ENCODE assay signal across 15 cellular contexts in the genomic region with DNA sequence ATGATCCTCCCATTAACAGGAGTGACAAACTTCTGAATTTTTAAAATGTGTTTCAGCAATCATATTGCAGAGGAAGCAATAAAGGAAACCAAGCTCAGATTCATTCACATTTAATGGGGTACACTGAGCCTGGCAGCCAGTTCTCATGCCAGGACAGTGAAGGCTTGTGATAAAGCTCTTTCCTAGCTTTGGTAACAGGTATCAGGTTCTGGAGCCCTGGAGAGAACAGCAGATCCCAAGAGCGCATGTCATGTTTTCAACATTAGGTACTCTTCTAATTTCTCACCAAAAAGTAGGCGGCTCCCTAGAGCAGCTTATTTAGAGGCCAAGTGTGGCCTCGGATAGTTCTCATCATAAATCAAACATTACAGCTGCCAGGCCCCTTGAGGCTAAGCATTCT. TPM values are rescaled to one million over a fixed set of nuclear protein-coding genes. Genes with fewer than 3 reads are reported as not detected.
"Had no signal": no experiment of that assay in that cellular context is flagged by ENCODE, and none has a peak within 500 bp of the region (broad histone marks: within the 10 kb centered on the region; RNA-seq: fewer than 3 reads in every experiment).

No MANE protein-coding gene starts in this region.

RNA-seq across cellular contexts. Expression of gene TBC1D28, which starts 23.3 kb away (rescaled TPM):
- total RNA-seq: stomach, subcutaneous adipose tissue, suprapubic skin, temporal lobe, thoracic aorta, thyroid gland, tibial nerve, transverse colon, upper lobe of left lung, upper lobe of right lung, ureter, urinary bladder, uterus, vagina had no signal
- polyA plus RNA-seq: stomach, thymus, urinary bladder had no signal
